ENCODE assay signal across 1 cellular context in the genomic region with DNA sequence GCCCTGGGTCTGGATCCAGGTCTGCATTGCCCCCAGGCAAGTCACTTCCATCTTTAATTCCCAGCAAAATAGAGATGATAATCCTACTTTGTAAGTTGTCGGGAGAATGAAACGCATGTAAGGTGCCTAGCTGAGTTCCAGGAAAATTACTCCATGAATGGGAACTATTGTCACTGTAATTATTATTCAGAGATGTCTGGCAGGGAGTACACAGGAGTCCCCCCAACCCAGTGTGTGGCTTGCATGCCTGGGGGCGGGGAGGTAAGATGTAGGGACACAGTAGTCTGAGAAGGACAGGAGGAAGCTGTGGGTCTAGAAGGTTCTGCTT.
TF ChIP-seq lines count a peak whose summit lies in the region.

No MANE protein-coding gene starts in this region.

TF ChIP-seq in H1, 55 proteins besides CTCF, POLR2A, EP300 and RAD21 (continued from another document):
- no peak for TF ChIP-seq KDM4A (IDR thresholded peaks at IDR 0.05; ENCODE audit: low read depth, low read length, severe bottlenecking)
- no peak for TF ChIP-seq RFX5 (IDR thresholded peaks at IDR 0.05; ENCODE audit: borderline replicate concordance, low read depth, low read length)
- no peak for TF ChIP-seq JUN (IDR thresholded peaks at IDR 0.05; ENCODE audit: low read depth, low read length)
- TF ChIP-seq SIX5 (IDR thresholded peaks at IDR 0.05; ENCODE audit: low read depth, low read length), result no peak
